In the genomic region with DNA sequence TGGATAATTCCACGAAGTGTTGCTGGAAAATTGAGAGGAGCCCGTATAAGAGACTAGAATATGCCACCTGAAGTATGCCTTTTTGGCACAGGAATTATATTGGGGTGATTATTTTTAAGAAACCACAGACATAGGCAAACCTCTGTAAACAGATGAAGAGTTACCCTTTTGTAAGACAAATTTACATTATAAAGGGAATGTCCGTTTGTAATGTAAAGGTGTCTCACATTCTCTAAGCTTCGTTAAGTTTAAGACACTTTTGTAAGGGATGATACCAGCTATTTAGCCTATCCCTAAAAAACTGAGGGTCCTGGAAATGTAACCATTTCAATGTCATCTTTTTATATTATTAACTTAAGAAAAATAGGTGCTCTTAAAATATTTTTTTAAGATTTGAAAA, we compare ENCODE assay signal across 7 cellular contexts.
"Had no signal": no experiment of that assay in that cellular context is flagged by ENCODE, and none has a peak within 500 bp of the region (broad histone marks: within the 10 kb centered on the region; RNA-seq: fewer than 3 reads in every experiment).

No MANE protein-coding gene starts in this region.

- H3K27me3 Mint-ChIP-seq: IgD-negative memory B cell had no signal

- H3K4me1 Mint-ChIP-seq: IgD-negative memory B cell had no signal

- ATAC-seq: HepG2 had no signal

- H3K9me3 Mint-ChIP-seq: H9 had no signal

- H3K27ac Mint-ChIP-seq: H9, IgD-negative memory B cell had no signal

- H3K36me3 Mint-ChIP-seq: IgD-negative memory B cell had no signal

- H3K27ac ChIP-seq: HL-60, KMS-11 had no signal

- H3K4me3 Mint-ChIP-seq: H9, IgD-negative memory B cell had no signal

- H3K9ac ChIP-seq: KMS-11 had no signal

- DNase-seq: H9, HCEC 1CT, KBM-7 had no signal
